Comparison of ENCODE assay signal across 15 cellular contexts in the genomic region with DNA sequence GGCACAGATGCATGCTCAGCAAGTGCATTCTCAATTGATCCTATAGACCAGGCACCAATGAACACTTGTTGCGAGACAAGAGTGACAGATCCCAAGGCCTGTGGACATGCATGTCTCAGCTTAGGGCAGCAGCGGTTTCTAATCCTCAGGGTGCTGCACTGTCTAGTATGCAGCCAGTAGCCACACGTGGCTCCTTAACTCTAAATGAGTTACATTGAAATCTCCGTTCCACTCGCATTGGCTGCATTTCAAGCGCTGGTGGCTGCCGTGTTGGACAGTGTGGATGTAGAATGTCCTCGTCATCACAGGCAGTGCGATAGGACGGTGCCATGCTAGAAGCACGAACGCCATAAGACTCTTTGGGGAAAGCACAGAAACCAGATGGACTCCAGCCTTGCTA. TPM values are rescaled to one million over a fixed set of nuclear protein-coding genes. Genes with fewer than 3 reads are reported as not detected.
A peak's percentile ranks its signal among the peaks of the same experiment; 100 is the strongest.
DNase-seq lines count a peak whose midpoint lies in the region; ATAC-seq and TF ChIP-seq lines count a peak whose summit lies in the region.
"Had no signal": no experiment of that assay in that cellular context is flagged by ENCODE, and none has a peak within 500 bp of the region (broad histone marks: within the 10 kb centered on the region; RNA-seq: fewer than 3 reads in every experiment).

No MANE protein-coding gene starts in this region.

- no peak overlapping the region for H2BK5ac ChIP-seq in mesenchymal stem cell (ENCODE audit: low read depth, low read length, poor library complexity, severe bottlenecking)

- H3K4me3 ChIP-seq in Panc1 (ENCODE audit: low read depth in 2 of 2, low read length in 2 of 2), result no peak overlapping the region
- no peak overlapping the region for H3K4me3 ChIP-seq in mesenchymal stem cell (ENCODE audit: insufficient read depth in 1 of 2, low read depth in 1 of 2, low read length in 2 of 2)
- H3K4me3 ChIP-seq: A549, K562 had no signal

- no peaks in the 10 kb centered on the region for H3K9me3 ChIP-seq in Panc1 (ENCODE audit: control insufficient read depth, insufficient read depth, low read depth, low read length)
- H3K9me3 ChIP-seq in mesenchymal stem cell (ENCODE audit: control insufficient read depth, low read length), result no peaks in the 10 kb centered on the region
- H3K9me3 ChIP-seq: A549 had no signal

- no peak overlapping the region for H2BK120ac ChIP-seq in mesenchymal stem cell (ENCODE audit: low read depth, low read length)

- H3K36me3 ChIP-seq in Panc1 (ENCODE audit: control insufficient read depth, insufficient read depth, low read length), result no peaks in the 10 kb centered on the region
- no peaks in the 10 kb centered on the region for H3K36me3 ChIP-seq in mesenchymal stem cell (ENCODE audit: control insufficient read depth in 1 of 2, insufficient read depth in 2 of 2, low read depth in 1 of 2, low read length in 2 of 2)

- peak overlapping the region in 1 of 2 experiments; percentile 31 for H3K18ac ChIP-seq in mesenchymal stem cell (ENCODE audit: low read depth in 1 of 2, low read length in 2 of 2)

- H2AK5ac ChIP-seq in mesenchymal stem cell (ENCODE audit: low read length, severe bottlenecking), result no peak overlapping the region

- no peaks in the 10 kb centered on the region for H3K9me3 Mint-ChIP-seq in activated T-cell treated with anti-CD3 and anti-CD28 coated beads, Interleukin-2, amount 50 U/mL, for 24 hours
- no peaks in the 10 kb centered on the region for H3K9me3 Mint-ChIP-seq in activated T-cell treated with anti-CD3 and anti-CD28 coated beads, Interleukin-2, amount 50 U/mL, for 72 hours
- no peaks in the 10 kb centered on the region for H3K9me3 Mint-ChIP-seq in WTC11
- H3K9me3 Mint-ChIP-seq: CD4-positive, alpha-beta T cell had no signal

- no peak overlapping the region for H3K9ac ChIP-seq in mesenchymal stem cell (ENCODE audit: low read length)

- DNase-seq in activated T-cell treated with anti-CD3 and anti-CD28 coated beads, Interleukin-2, amount 50 U/mL, for 24 hours, result no peak
- no peak for DNase-seq in activated T-cell treated with anti-CD3 and anti-CD28 coated beads, Interleukin-2, amount 50 U/mL, for 72 hours
- DNase-seq in Panc1 (ENCODE audit: low read depth, low spot score), result no peak
- no peak for DNase-seq in mesenchymal stem cell
- no peak for DNase-seq in activated CD4-positive, CD25-positive, alpha-beta regulatory T cell (lab: John Stamatoyannopoulos, UW)
- no peak for DNase-seq in WTC11 (ENCODE audit: low spot score)
- no peak for DNase-seq in HUDEP-2 (lab: John Stamatoyannopoulos, UW; ENCODE audit: unreplicated experiment in 76 of 76)
- DNase-seq in T-helper 9 cell, result no peak
- DNase-seq: CD4-positive, alpha-beta T cell; DMS79 treated with DMSO at 0.1 percent for 48 hours; NCI-H1436; NCI-H2081; RPMI8226 had no signal

- in situ Hi-C loops in Panc1 (cut with HindIII; ENCODE audit: low pct_unique_long_range_greater_than_20kb, low sequenced_read_pairs), result no loop called here

- no peak overlapping the region for H3K23ac ChIP-seq in mesenchymal stem cell (ENCODE audit: low read length in 2 of 2)

- ATAC-seq in activated T-cell treated with anti-CD3 and anti-CD28 coated beads, Interleukin-2, amount 50 U/mL, for 72 hours (replicated peaks in 1 of 2), result no peak
- no peak for ATAC-seq in Panc1
- ATAC-seq in WTC11, result no peak

- CTCF ChIA-PET in Panc1 (lab: Charles Lee), result no interaction called here
- CTCF ChIA-PET in WTC11 (lab: Charles Lee), result no interaction called here

- no peak overlapping the region for H2AFZ ChIP-seq in mesenchymal stem cell (ENCODE audit: low read depth, low read length)

- no peak overlapping the region for H2BK15ac ChIP-seq in mesenchymal stem cell (ENCODE audit: low read depth, poor library complexity, severe bottlenecking)

- H3K4me2 ChIP-seq in mesenchymal stem cell (ENCODE audit: low read length, poor library complexity, severe bottlenecking), result no peak overlapping the region
- H3K4me2 ChIP-seq: A549 had no signal

- H3K27me3 ChIP-seq in Panc1 (ENCODE audit: control insufficient read depth, insufficient read depth, low read length) (no peaks in the 10 kb centered on the region), mesenchymal stem cell (ENCODE audit: control insufficient read depth in 1 of 2, insufficient read depth in 1 of 2, low read length in 2 of 2) (no peaks in the 10 kb centered on the region)

- H3K4me1 ChIP-seq in Panc1 (ENCODE audit: control insufficient read depth, insufficient read depth, low read length) (peaks cover 83% of the 10 kb centered on the region), mesenchymal stem cell (ENCODE audit: control insufficient read depth, insufficient read depth, low read depth, low read length) (peaks cover 37% of the 10 kb centered on the region)

- WGBS in mesenchymal stem cell, result 98% methylated on average over 12 of the region's 12 CpGs

- no peak overlapping the region for H3K4me3 Mint-ChIP-seq in activated T-cell treated with anti-CD3 and anti-CD28 coated beads, Interleukin-2, amount 50 U/mL, for 24 hours
- no peak overlapping the region for H3K4me3 Mint-ChIP-seq in activated T-cell treated with anti-CD3 and anti-CD28 coated beads, Interleukin-2, amount 50 U/mL, for 72 hours
- H3K4me3 Mint-ChIP-seq in WTC11, result no peak overlapping the region
- H3K4me3 Mint-ChIP-seq: CD4-positive, alpha-beta T cell had no signal

- peak overlapping the region; percentile 1 for H4K91ac ChIP-seq in mesenchymal stem cell (ENCODE audit: low read length)

- H3K27ac ChIP-seq in Panc1 (ENCODE audit: low read length) (peak overlapping the region; percentile 84), mesenchymal stem cell (ENCODE audit: low read length, poor library complexity, severe bottlenecking) (no peak overlapping the region)

- no TSS peak for BruUV-seq in Panc1 (replicated peaks; lab: Mats Ljungman, UMichigan)

- peaks cover 4% of the 10 kb centered on the region for H3K27me3 Mint-ChIP-seq in activated T-cell treated with anti-CD3 and anti-CD28 coated beads, Interleukin-2, amount 50 U/mL, for 24 hours
- H3K27me3 Mint-ChIP-seq in activated T-cell treated with anti-CD3 and anti-CD28 coated beads, Interleukin-2, amount 50 U/mL, for 72 hours (ENCODE audit: low read depth), result no peaks in the 10 kb centered on the region
- H3K27me3 Mint-ChIP-seq in WTC11 (ENCODE audit: low read depth), result no peaks in the 10 kb centered on the region
- H3K27me3 Mint-ChIP-seq: CD4-positive, alpha-beta T cell had no signal

- no peaks in the 10 kb centered on the region for H3K79me1 ChIP-seq in mesenchymal stem cell (replicated peaks; ENCODE audit: low read length, poor library complexity, severe bottlenecking)

- POLR2A ChIA-PET in Panc1 (lab: Charles Lee), result interaction anchor here (0.5 kb wide), 1 partner anchor 24 kb away, joined by 3 read pairs; no protein-coding TSS in a partner anchor
- POLR2A ChIA-PET in WTC11 (lab: Charles Lee), result interaction anchor here (0.6 kb wide), 1 partner anchor 67 kb away, joined by 3 read pairs; no protein-coding TSS in a partner anchor

- peak overlapping the region; percentile 7 for H3K27ac Mint-ChIP-seq in activated T-cell treated with anti-CD3 and anti-CD28 coated beads, Interleukin-2, amount 50 U/mL, for 24 hours
- no peak overlapping the region for H3K27ac Mint-ChIP-seq in activated T-cell treated with anti-CD3 and anti-CD28 coated beads, Interleukin-2, amount 50 U/mL, for 72 hours
- H3K27ac Mint-ChIP-seq in WTC11, result no peak overlapping the region
- H3K27ac Mint-ChIP-seq: CD4-positive, alpha-beta T cell had no signal

- H4K8ac ChIP-seq in mesenchymal stem cell (ENCODE audit: low read length), result no peak overlapping the region

- no peaks in the 10 kb centered on the region for H3K36me3 Mint-ChIP-seq in activated T-cell treated with anti-CD3 and anti-CD28 coated beads, Interleukin-2, amount 50 U/mL, for 24 hours (ENCODE audit: low read depth)
- no peaks in the 10 kb centered on the region for H3K36me3 Mint-ChIP-seq in activated T-cell treated with anti-CD3 and anti-CD28 coated beads, Interleukin-2, amount 50 U/mL, for 72 hours (ENCODE audit: insufficient read depth in 2 of 2)
- H3K36me3 Mint-ChIP-seq in WTC11, result no peaks in the 10 kb centered on the region

- no peak overlapping the region for H3K4ac ChIP-seq in mesenchymal stem cell (ENCODE audit: low read depth in 1 of 2, low read length in 2 of 2)

- H2BK12ac ChIP-seq in mesenchymal stem cell (ENCODE audit: low read length in 2 of 2), result no peak overlapping the region

- peaks cover 78% of the 10 kb centered on the region for H3K4me1 Mint-ChIP-seq in activated T-cell treated with anti-CD3 and anti-CD28 coated beads, Interleukin-2, amount 50 U/mL, for 24 hours (ENCODE audit: low read depth)
- peaks cover 84% of the 10 kb centered on the region for H3K4me1 Mint-ChIP-seq in activated T-cell treated with anti-CD3 and anti-CD28 coated beads, Interleukin-2, amount 50 U/mL, for 72 hours (ENCODE audit: low read depth)
- H3K4me1 Mint-ChIP-seq in WTC11, result peaks cover 25% of the 10 kb centered on the region

- intact Hi-C loops in Panc1 (cut with micrococcal nuclease; ENCODE audit: unreplicated experiment), result no loop called here

- TF ChIP-seq CTCF in Panc1 (IDR thresholded peaks at IDR 0.05), result no peak
- no peak for TF ChIP-seq CTCF in WTC11 (IDR thresholded peaks at IDR 0.05)

- H3K14ac ChIP-seq in mesenchymal stem cell (ENCODE audit: low read length in 2 of 2), result no peak overlapping the region

TF ChIP-seq in WTC11, 78 proteins besides CTCF, POLR2A, EP300 and RAD21:
- TF ChIP-seq, protein P1, sequence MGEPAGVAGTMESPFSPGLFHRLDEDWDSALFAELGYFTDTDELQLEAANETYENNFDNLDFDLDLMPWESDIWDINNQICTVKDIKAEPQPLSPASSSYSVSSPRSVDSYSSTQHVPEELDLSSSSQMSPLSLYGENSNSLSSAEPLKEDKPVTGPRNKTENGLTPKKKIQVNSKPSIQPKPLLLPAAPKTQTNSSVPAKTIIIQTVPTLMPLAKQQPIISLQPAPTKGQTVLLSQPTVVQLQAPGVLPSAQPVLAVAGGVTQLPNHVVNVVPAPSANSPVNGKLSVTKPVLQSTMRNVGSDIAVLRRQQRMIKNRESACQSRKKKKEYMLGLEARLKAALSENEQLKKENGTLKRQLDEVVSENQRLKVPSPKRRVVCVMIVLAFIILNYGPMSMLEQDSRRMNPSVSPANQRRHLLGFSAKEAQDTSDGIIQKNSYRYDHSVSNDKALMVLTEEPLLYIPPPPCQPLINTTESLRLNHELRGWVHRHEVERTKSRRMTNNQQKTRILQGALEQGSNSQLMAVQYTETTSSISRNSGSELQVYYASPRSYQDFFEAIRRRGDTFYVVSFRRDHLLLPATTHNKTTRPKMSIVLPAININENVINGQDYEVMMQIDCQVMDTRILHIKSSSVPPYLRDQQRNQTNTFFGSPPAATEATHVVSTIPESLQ (CRISPR knock-in tag; IDR thresholded peaks at IDR 0.05), result no peak

RNA-seq across cellular contexts. Expression of gene AFAP1, which starts 24.0 kb away (rescaled TPM):
- 10 to 100 TPM; 30.6 to 49.3 TPM for total RNA-seq in activated T-cell treated with anti-CD3 and anti-CD28 coated beads, Interleukin-2, amount 50 U/mL, for 72 hours
- 94.7 TPM for total RNA-seq in Panc1 (2021; ENCODE audit: unreplicated experiment)
- 90.7 TPM for polyA plus RNA-seq in Panc1 (2012; ENCODE audit: insufficient read length)
- 19.0 TPM for polyA plus RNA-seq in mesenchymal stem cell (2013, experiment 1 of 2)
- 19.1 TPM for polyA plus RNA-seq in mesenchymal stem cell (2013, experiment 2 of 2)
- 17.6 to 23.6 TPM (median 18.0 TPM) in 3 replicates for total RNA-seq in WTC11 (2021)
